In genomic region chr9:109119439-109120203, GRCh38 we compare ENCODE assay signal across 8 cellular contexts. TPM values are rescaled to one million over a fixed set of nuclear protein-coding genes. Genes with fewer than 3 reads are reported as not detected.
DNase-seq lines count a peak whose midpoint lies in the region; ATAC-seq and TF ChIP-seq lines count a peak whose summit lies in the region.

Gene TMEM245, minus strand, starts transcription at chr9:109119947. Its CDS starts 34 bp downstream, at chr9:109119913.

- TF ChIP-seq CTCF in GM06990 (IDR thresholded peaks at IDR 0.05; ENCODE audit: insufficient read depth, low read length, poor library complexity, severe bottlenecking) (no peak), omental fat pad (IDR thresholded peaks at IDR 0.05) (no peak), testis (IDR thresholded peaks at IDR 0.05) (no peak)

- no peaks in the 10 kb centered on the region for H3K9me3 Mint-ChIP-seq in activated naive CD4-positive, alpha-beta T cell treated with anti-CD3 and anti-CD28 coated beads, Interleukin-2, amount 50 U/mL, for 24 hours

- WGBS in testis, 2 donors = 1% methylated on average over 7 to 25 of the region's 88 CpGs

- H3K27ac ChIP-seq in testis = peak within 1 kb of the TSS; percentile 48 to 95

- peaks cover 19% of the 10 kb centered on the region for H3K4me1 ChIP-seq in testis

- intact Hi-C loops in testis (cut with DNase I; ENCODE audit: low total_unique reads) = no loop called here

- peak within 1 kb of the TSS; percentile 92 for H3K4me3 Mint-ChIP-seq in activated naive CD4-positive, alpha-beta T cell treated with anti-CD3 and anti-CD28 coated beads, Interleukin-2, amount 50 U/mL, for 24 hours

- DNase-seq in GM06990 (ENCODE audit: extremely low read depth, insufficient read length) (peak; percentile 96), NCI-H1092 (lab: John Stamatoyannopoulos, UW) (peak; percentile 99), glomerular endothelial cell (ENCODE audit: extremely low read depth, low read depth, low spot score) (peak; percentile 93), omental fat pad (ENCODE audit: low spot score) (peak; percentile 77), testis (peak; percentile 99)

- peaks cover 44% of the 10 kb centered on the region for H3K4me1 Mint-ChIP-seq in activated naive CD4-positive, alpha-beta T cell treated with anti-CD3 and anti-CD28 coated beads, Interleukin-2, amount 50 U/mL, for 24 hours

- peaks cover 5% of the 10 kb centered on the region for H3K36me3 Mint-ChIP-seq in activated naive CD4-positive, alpha-beta T cell treated with anti-CD3 and anti-CD28 coated beads, Interleukin-2, amount 50 U/mL, for 24 hours

- H3K27me3 Mint-ChIP-seq in activated naive CD4-positive, alpha-beta T cell treated with anti-CD3 and anti-CD28 coated beads, Interleukin-2, amount 50 U/mL, for 24 hours = no peaks in the 10 kb centered on the region

- H3K36me3 ChIP-seq in GM06990 (ENCODE audit: control insufficient read depth, insufficient read depth, low read length) (no peaks in the 10 kb centered on the region), testis (ENCODE audit: low read depth, missing control alignments) (no peaks in the 10 kb centered on the region)

- ATAC-seq in HG02588 (IDR thresholded peaks at IDR 0.05; ENCODE audit: unreplicated experiment) (peak; percentile 88), SK-N-SH treated with all-trans-retinoic acid at 6 μM for 48 hours (peak; percentile 96), omental fat pad (ENCODE audit: low FRiP score) (peak; percentile 92)

- H3K4me3 ChIP-seq in GM06990 (replicated peaks; ENCODE audit: low read depth, low read length) (peak within 1 kb of the TSS; percentile 91), testis (peak within 1 kb of the TSS; percentile 74 to 93)

- peak within 1 kb of the TSS; percentile 95 for H3K27ac Mint-ChIP-seq in activated naive CD4-positive, alpha-beta T cell treated with anti-CD3 and anti-CD28 coated beads, Interleukin-2, amount 50 U/mL, for 24 hours

- no peaks in the 10 kb centered on the region for H3K27me3 ChIP-seq in GM06990 (replicated peaks; ENCODE audit: control insufficient read depth, insufficient read depth, low read length)
- no peaks in the 10 kb centered on the region for H3K27me3 ChIP-seq in testis

- H3K9me3 ChIP-seq in testis = no peaks in the 10 kb centered on the region

- TF ChIP-seq POLR2A in testis (IDR thresholded peaks at IDR 0.05) = peak; percentile 84

TF ChIP-seq in SK-N-SH treated with all-trans-retinoic acid at 6 μM for 48 hours, 23 proteins besides CTCF, POLR2A, EP300 and RAD21:
- peak; percentile 40; the same call in 1 of the 2 replicates for TF ChIP-seq ZFP3 (CRISPR knock-in tag; IDR thresholded peaks at IDR 0.05)
- peak; percentile 48; the same call in 1 of the 2 replicates for TF ChIP-seq CSDC2 (CRISPR knock-in tag; IDR thresholded peaks at IDR 0.05)
- peak; percentile 52; the same call in 1 of the 2 replicates for TF ChIP-seq PATZ1 (CRISPR knock-in tag; IDR thresholded peaks at IDR 0.05; ENCODE audit: borderline replicate concordance)
- no peak for TF ChIP-seq ISL1 (CRISPR knock-in tag; IDR thresholded peaks at IDR 0.05)
- no peak for TF ChIP-seq POU6F1 (CRISPR knock-in tag; IDR thresholded peaks at IDR 0.05; ENCODE audit: borderline replicate concordance, low read depth)
- TF ChIP-seq BACH2 (CRISPR knock-in tag; IDR thresholded peaks at IDR 0.05; ENCODE audit: borderline replicate concordance) = no peak
- TF ChIP-seq CREB5 (CRISPR knock-in tag; IDR thresholded peaks at IDR 0.05; ENCODE audit: low read depth) = no peak

RNA-seq across cellular contexts. Expression of gene TMEM245, which starts in this region (rescaled TPM):
- total RNA-seq in glomerular endothelial cell (34.5 and 36.9 TPM in 2 replicates), omental fat pad (10 to 100 TPM; 64.8 to 91.5 (median 76.5) TPM), testis (10 to 100 TPM; 63.6 to 67.6 TPM)
- polyA plus RNA-seq in testis (ENCODE audit: insufficient read depth, low read depth, low replicate concordance) = 44.9 TPM

Comparison
In these comparisons a context has a peak if more than half of its experiments do, and no peak if none do; other contexts are left out.
1. Peak in every context shown above with its lines: DNase-seq, ATAC-seq, H3K4me3 ChIP-seq and H3K27ac ChIP-seq.